ENCODE assay signal across 14 cellular contexts in the genomic region with DNA sequence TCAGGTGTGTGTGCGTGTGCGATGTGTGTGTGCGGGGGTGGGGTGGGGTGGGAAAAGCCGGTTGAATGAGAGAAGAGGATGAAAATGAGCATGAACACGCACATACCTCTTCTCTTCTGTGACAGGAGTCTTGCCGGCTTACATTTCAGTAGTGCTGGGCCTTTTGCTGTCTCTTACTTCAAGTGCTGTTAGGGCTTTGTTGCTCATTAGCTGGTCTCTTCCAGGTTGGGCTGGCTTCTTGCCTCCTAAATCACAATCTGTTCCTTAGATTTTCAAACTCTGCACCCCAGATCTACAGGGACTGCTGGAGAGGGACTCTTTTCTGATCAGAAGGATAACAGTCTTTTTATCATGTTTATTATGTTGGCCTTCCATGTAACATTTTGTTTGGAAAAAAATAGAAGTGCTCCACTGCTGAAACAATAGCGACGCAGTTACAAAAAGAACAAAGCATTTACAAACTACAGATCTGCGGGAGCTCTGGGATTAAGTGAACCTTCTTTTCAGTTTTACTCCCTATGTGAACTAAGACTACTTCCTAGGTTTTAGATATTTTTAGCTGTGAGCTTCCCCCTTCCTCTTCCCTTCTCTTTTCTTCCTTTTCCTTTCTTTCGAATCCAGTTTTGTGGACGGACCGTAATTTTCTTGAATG.
"Had no signal": no experiment of that assay in that cellular context is flagged by ENCODE, and none has a peak within 500 bp of the region (broad histone marks: within the 10 kb centered on the region; RNA-seq: fewer than 3 reads in every experiment).

No MANE protein-coding gene starts in this region.

- DNase-seq: activated CD4-positive, alpha-beta T cell treated with anti-CD3 and anti-CD28 coated beads, Interleukin-2, amount 10 ng/mL, durations not matched to agents 7 days and 5 days; activated CD8-positive, alpha-beta memory T cell treated with anti-CD3 and anti-CD28 coated beads, Interleukin-2, amount 50 U/mL, for 48 hours; activated gamma-delta T cell; activated T-cell treated with anti-CD3 and anti-CD28 coated beads, Interleukin-2, amount 50 U/mL, for 72 hours; amniotic stem cell; central memory CD4-positive, alpha-beta T cell; colonic mucosa; foreskin fibroblast; left cardiac atrium; lower lobe of right lung; stimulated activated CD4-positive, alpha-beta T cell treated with anti-CD3 and anti-CD28 coated beads, Interleukin-2, amount 100 ng/mL, for 48 hours; stimulated activated naive CD4-positive, alpha-beta T cell had no signal

- H3K9me3 ChIP-seq: colonic mucosa, lower lobe of right lung, neutrophil, tibial nerve had no signal

- H3K4me3 ChIP-seq: colonic mucosa, lower lobe of right lung, tibial nerve had no signal

- H3K27ac ChIP-seq: colonic mucosa, lower lobe of right lung, neutrophil, tibial nerve had no signal

- H3K27me3 ChIP-seq: colonic mucosa, tibial nerve had no signal

- H3K36me3 ChIP-seq: colonic mucosa, neutrophil had no signal

- H3K4me1 ChIP-seq: colonic mucosa, tibial nerve had no signal

- ATAC-seq: activated T-cell treated with anti-CD3 and anti-CD28 coated beads, Interleukin-2, amount 50 U/mL, for 72 hours; left cardiac atrium; lower lobe of right lung had no signal
